1 cellular context compared by ENCODE assay signal in the genomic region with DNA sequence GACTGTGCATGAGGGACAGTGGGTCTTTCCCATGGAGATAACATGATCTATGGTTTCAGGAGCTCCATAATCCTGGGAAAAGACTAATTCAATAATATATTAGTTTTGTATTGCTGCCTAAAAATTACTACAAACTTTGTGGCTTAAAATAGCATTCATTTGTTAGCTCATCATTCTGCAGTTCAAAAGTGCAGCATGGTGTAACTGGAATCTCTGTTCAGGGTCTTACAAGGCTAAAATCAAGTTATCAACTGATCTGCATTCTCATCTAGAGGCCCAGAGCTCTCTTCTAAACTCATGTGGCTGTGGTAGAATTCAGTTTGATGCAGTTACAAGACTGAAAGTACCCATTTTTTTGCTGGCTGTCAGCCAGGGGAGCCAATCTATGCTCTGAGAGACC.
TF ChIP-seq lines count a peak whose summit lies in the region.

No MANE protein-coding gene starts in this region.

TF ChIP-seq in H1, 55 proteins besides CTCF, POLR2A, EP300 and RAD21 (continued from another document):
- TF ChIP-seq, protein P1, sequence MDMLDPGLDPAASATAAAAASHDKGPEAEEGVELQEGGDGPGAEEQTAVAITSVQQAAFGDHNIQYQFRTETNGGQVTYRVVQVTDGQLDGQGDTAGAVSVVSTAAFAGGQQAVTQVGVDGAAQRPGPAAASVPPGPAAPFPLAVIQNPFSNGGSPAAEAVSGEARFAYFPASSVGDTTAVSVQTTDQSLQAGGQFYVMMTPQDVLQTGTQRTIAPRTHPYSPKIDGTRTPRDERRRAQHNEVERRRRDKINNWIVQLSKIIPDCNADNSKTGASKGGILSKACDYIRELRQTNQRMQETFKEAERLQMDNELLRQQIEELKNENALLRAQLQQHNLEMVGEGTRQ (IDR thresholded peaks at IDR 0.05; ENCODE audit: low read length), result no peak
- TF ChIP-seq SRF (IDR thresholded peaks at IDR 0.05; ENCODE audit: low read depth, low read length) (no peak), TBP (IDR thresholded peaks at IDR 0.05; ENCODE audit: low read depth, low read length) (no peak), SUZ12 (IDR thresholded peaks at IDR 0.05; ENCODE audit: low read length) (no peak), KDM4A (IDR thresholded peaks at IDR 0.05; ENCODE audit: low read depth, low read length, severe bottlenecking) (no peak), GTF2F1 (IDR thresholded peaks at IDR 0.05; ENCODE audit: borderline replicate concordance, low read depth, low read length) (no peak)
TF ChIP-seq in H1: peak in this region for 0.
